Comparison of ENCODE assay signal across 21 cellular contexts in genomic region chr6:110042670-110043296, GRCh38.
DNase-seq lines count a peak whose midpoint lies in the region; ATAC-seq and TF ChIP-seq lines count a peak whose summit lies in the region.
"Had no signal": no experiment of that assay in that cellular context is flagged by ENCODE, and none has a peak within 500 bp of the region (broad histone marks: within the 10 kb centered on the region; RNA-seq: fewer than 3 reads in every experiment).

No MANE protein-coding gene starts in this region.

- H3K9me3 ChIP-seq in BLaER1 treated with 17β-estradiol and CSF1 and Interleukin-3, amounts not matched to agents 10 nM and 100 nM (replicated peaks in 1 of 11): peaks cover 12 to 32% (median 20%) of the 10 kb centered on the region in 11 experiments
- no peaks in the 10 kb centered on the region for H3K9me3 ChIP-seq in T-helper 17 cell (ENCODE audit: control insufficient read depth, low read length, poor library complexity, severe bottlenecking)
- H3K9me3 ChIP-seq in endodermal cell (ENCODE audit: control insufficient read depth, low read length): peaks cover 8% of the 10 kb centered on the region
- H3K9me3 ChIP-seq in prostate gland: no peaks in the 10 kb centered on the region
- no peaks in the 10 kb centered on the region for H3K9me3 ChIP-seq in BE2C
- H3K9me3 ChIP-seq: MG63 had no signal

- H3K4me2 ChIP-seq in BLaER1 treated with 17β-estradiol and CSF1 and Interleukin-3, amounts not matched to agents 10 nM and 100 nM: peak overlapping the region; percentile 37 to 80 (median 67)

- H3K4me1 Mint-ChIP-seq in T-helper 17 cell (peaks cover 13% of the 10 kb centered on the region), endodermal cell (peaks cover 12% of the 10 kb centered on the region)

- TF ChIP-seq POLR2A in prostate gland (IDR thresholded peaks at IDR 0.05): no peak

- intact Hi-C loops in prostate gland (cut with DNase I): no loop called here

- TF ChIP-seq CTCF in endodermal cell (conservative IDR thresholded peaks at IDR 0.05) (no peak), prostate gland (IDR thresholded peaks at IDR 0.05) (no peak), BE2C (IDR thresholded peaks at IDR 0.05; ENCODE audit: low read depth, low read length) (no peak)

- peaks cover 41 to 66% (median 57%) of the 10 kb centered on the region in 10 experiments for H3K4me1 ChIP-seq in BLaER1 treated with 17β-estradiol and CSF1 and Interleukin-3, amounts not matched to agents 10 nM and 100 nM
- H3K4me1 ChIP-seq in endodermal cell (ENCODE audit: control insufficient read depth, insufficient read depth, low read length) (no peaks in the 10 kb centered on the region), prostate gland (replicated peaks) (no peaks in the 10 kb centered on the region), BE2C (no peaks in the 10 kb centered on the region; the same call in 1 of the 2 replicates)

- peak overlapping the region in 4 of 11 experiments; percentile 53 to 68 (median 59); a peak in 4 of 22 replicates for H3K9ac ChIP-seq in BLaER1 treated with 17β-estradiol and CSF1 and Interleukin-3, amounts not matched to agents 10 nM and 100 nM
- H3K9ac ChIP-seq in endodermal cell (ENCODE audit: extremely low read depth, low read length, poor library complexity, severe bottlenecking): no peak overlapping the region

- H3K4me3 ChIP-seq in BLaER1 treated with 17β-estradiol and CSF1 and Interleukin-3, amounts not matched to agents 10 nM and 100 nM: peak overlapping the region in 1 of 10 experiments; percentile 9; a peak in 1 of 20 replicates
- no peak overlapping the region for H3K4me3 ChIP-seq in endodermal cell (ENCODE audit: low read length)
- H3K4me3 ChIP-seq in prostate gland: no peak overlapping the region
- H3K4me3 ChIP-seq in BE2C (ENCODE audit: low read depth, low read length): no peak overlapping the region
- H3K4me3 ChIP-seq: MG63 had no signal

- 84 to 88% methylated on average over 6 to 9 of the region's 9 CpGs for WGBS in endodermal cell (ENCODE audit: insufficient coverage in 1 of 2, insufficient read length in 1 of 2), 2 experiments
- 83% methylated on average over 9 of the region's 9 CpGs for WGBS in prostate gland

- H3K36me3 Mint-ChIP-seq in T-helper 17 cell (ENCODE audit: low read depth) (no peaks in the 10 kb centered on the region), endodermal cell (ENCODE audit: low read depth) (no peaks in the 10 kb centered on the region)

- no peak for DNase-seq in T-helper 17 cell
- DNase-seq in endodermal cell: peak; percentile 66
- peak; percentile 2 for DNase-seq in prostate gland (ENCODE audit: low spot score)
- DNase-seq in T-helper 2 cell: no peak
- no peak for DNase-seq in BE2C
- DNase-seq in NCI-H82 (lab: John Stamatoyannopoulos, UW): no peak
- DNase-seq: COR-L47, H7, IMR-90, Karpas-422, MG63, NCI-H1048, NCI-H1436, NCI-H1930, NCI-H345, NCI-H524 treated with DMSO at 0.1 percent for 48 hours, PC-3, RPMI8226, SHP77 treated with DMSO at 0.1 percent for 48 hours had no signal

- H3K27ac Mint-ChIP-seq in T-helper 17 cell (peak overlapping the region; percentile 27), endodermal cell (no peak overlapping the region)

- H3K27me3 Mint-ChIP-seq in T-helper 17 cell: peaks cover 5% of the 10 kb centered on the region
- H3K27me3 Mint-ChIP-seq in endodermal cell (ENCODE audit: insufficient read depth): peaks cover 31% of the 10 kb centered on the region

- H3K27ac ChIP-seq in BLaER1 treated with 17β-estradiol and CSF1 and Interleukin-3, amounts not matched to agents 10 nM and 100 nM: peak overlapping the region; percentile 61 to 83 (median 74); a peak in 21 of 22 replicates
- H3K27ac ChIP-seq in endodermal cell (ENCODE audit: low read depth, low read length) (no peak overlapping the region), prostate gland (no peak overlapping the region)
- H3K27ac ChIP-seq: HL-60 had no signal

- H3K4me3 Mint-ChIP-seq in T-helper 17 cell: peak overlapping the region; percentile 45
- H3K4me3 Mint-ChIP-seq in endodermal cell: no peak overlapping the region

- H3K9me3 Mint-ChIP-seq in endodermal cell: peaks cover 10% of the 10 kb centered on the region

- no peaks in the 10 kb centered on the region for H3K36me3 ChIP-seq in BLaER1 treated with 17β-estradiol and CSF1 and Interleukin-3, amounts not matched to agents 10 nM and 100 nM
- no peaks in the 10 kb centered on the region for H3K36me3 ChIP-seq in endodermal cell (ENCODE audit: control insufficient read depth, insufficient read depth, low read length)
- H3K36me3 ChIP-seq in prostate gland: no peaks in the 10 kb centered on the region
- no peaks in the 10 kb centered on the region for H3K36me3 ChIP-seq in BE2C
- H3K36me3 ChIP-seq: MG63 had no signal

- ATAC-seq in T-helper 17 cell: no peak
- ATAC-seq: PC-3 had no signal

- no peaks in the 10 kb centered on the region for H4K20me1 ChIP-seq in BLaER1 treated with 17β-estradiol and CSF1 and Interleukin-3, amounts not matched to agents 10 nM and 100 nM

- no peaks in the 10 kb centered on the region for H3K27me3 ChIP-seq in BLaER1 treated with 17β-estradiol and CSF1 and Interleukin-3, amounts not matched to agents 10 nM and 100 nM
- H3K27me3 ChIP-seq in endodermal cell (ENCODE audit: control insufficient read depth, insufficient read depth, low read length, poor library complexity, severe bottlenecking): peaks cover 3% of the 10 kb centered on the region
- H3K27me3 ChIP-seq in prostate gland (replicated peaks; ENCODE audit: insufficient read depth): no peaks in the 10 kb centered on the region
- no peaks in the 10 kb centered on the region; the same call in none of the 2 replicates for H3K27me3 ChIP-seq in BE2C
- H3K27me3 ChIP-seq: MG63 had no signal

Comparison
In these comparisons a context has a peak if more than half of its experiments do, and no peak if none do; other contexts are left out.
1. H3K27ac ChIP-seq: peak in BLaER1 treated with 17β-estradiol and CSF1 and Interleukin-3, amounts not matched to agents 10 nM and 100 nM (11 of 11); none in endodermal cell (single experiment) and prostate gland (0 of 2).
2. DNase-seq: peak in endodermal cell (single experiment) and prostate gland (single experiment); none in T-helper 17 cell (0 of 3), T-helper 2 cell (0 of 5), BE2C (single experiment) and NCI-H82 (single experiment).